Comparison of ENCODE assay signal across 19 cellular contexts in genomic region chr11:114818382-114818781, GRCh38.
DNase-seq lines count a peak whose midpoint lies in the region; TF ChIP-seq lines count a peak whose summit lies in the region.
"Had no signal": no experiment of that assay in that cellular context is flagged by ENCODE, and none has a peak within 500 bp of the region (broad histone marks: within the 10 kb centered on the region; RNA-seq: fewer than 3 reads in every experiment).

No MANE protein-coding gene starts in this region.

- CTCF ChIA-PET in activated CD4-positive, alpha-beta memory T cell treated with anti-CD3 and anti-CD28 coated beads for 36 hours (lab: Charles Lee) = no interaction called here

- H3K27ac ChIP-seq in VCaP (peak overlapping the region; percentile 18; the same call in 1 of the 2 replicates), endodermal cell (ENCODE audit: low read depth, low read length) (no peak overlapping the region), colonic mucosa (no peak overlapping the region)
- H3K27ac ChIP-seq: 22Rv1, A549, C4-2B had no signal

- TF ChIP-seq CTCF in VCaP (conservative IDR thresholded peaks at IDR 0.05) (no peak), endodermal cell (conservative IDR thresholded peaks at IDR 0.05) (no peak), colonic mucosa (IDR thresholded peaks at IDR 0.05) (no peak)

- H3K27me3 Mint-ChIP-seq in endodermal cell (ENCODE audit: insufficient read depth) = peaks cover 11% of the 10 kb centered on the region
- no peaks in the 10 kb centered on the region for H3K27me3 Mint-ChIP-seq in activated CD4-positive, alpha-beta memory T cell treated with anti-CD3 and anti-CD28 coated beads for 36 hours

- WGBS in endodermal cell (ENCODE audit: insufficient coverage in 1 of 2, insufficient read length in 1 of 2), 2 experiments = 79 to 80% methylated on average over 2 to 5 of the region's 6 CpGs

- H3K9me3 ChIP-seq in endodermal cell (ENCODE audit: control insufficient read depth, low read length) (peaks cover under 1% of the 10 kb centered on the region), colonic mucosa (no peaks in the 10 kb centered on the region)
- H3K9me3 ChIP-seq: A549, Caco-2 had no signal

- POLR2A ChIA-PET in activated CD4-positive, alpha-beta memory T cell treated with anti-CD3 and anti-CD28 coated beads for 36 hours (lab: Charles Lee) = no interaction called here

- H3K4me3 Mint-ChIP-seq in endodermal cell = no peak overlapping the region
- H3K4me3 Mint-ChIP-seq in activated CD4-positive, alpha-beta memory T cell treated with anti-CD3 and anti-CD28 coated beads for 36 hours = no peak overlapping the region
- H3K4me3 Mint-ChIP-seq: CD4-positive, alpha-beta T cell; IgD-negative memory B cell had no signal

- H3K4me1 ChIP-seq in endodermal cell (ENCODE audit: control insufficient read depth, insufficient read depth, low read length) = peaks cover 10% of the 10 kb centered on the region
- no peaks in the 10 kb centered on the region for H3K4me1 ChIP-seq in colonic mucosa
- H3K4me1 ChIP-seq: A549, Caco-2 had no signal

- no peaks in the 10 kb centered on the region for H3K36me3 ChIP-seq in endodermal cell (ENCODE audit: control insufficient read depth, insufficient read depth, low read length)
- H3K36me3 ChIP-seq in colonic mucosa = no peaks in the 10 kb centered on the region

- H3K27me3 ChIP-seq in endodermal cell (ENCODE audit: control insufficient read depth, insufficient read depth, low read length, poor library complexity, severe bottlenecking) (peaks cover 22% of the 10 kb centered on the region), colonic mucosa (no peaks in the 10 kb centered on the region)

- no peaks in the 10 kb centered on the region for H3K9me3 Mint-ChIP-seq in endodermal cell
- no peaks in the 10 kb centered on the region for H3K9me3 Mint-ChIP-seq in activated CD4-positive, alpha-beta memory T cell treated with anti-CD3 and anti-CD28 coated beads for 36 hours

- H3K4me3 ChIP-seq in endodermal cell (ENCODE audit: low read length) (no peak overlapping the region), colonic mucosa (no peak overlapping the region)
- H3K4me3 ChIP-seq: A549 had no signal

- DNase-seq in NCI-H82 (lab: John Stamatoyannopoulos, UW) (peak; percentile 23), NCI-H82 treated with DMSO at 0.1 percent for 48 hours (lab: John Stamatoyannopoulos, UW; ENCODE audit: unreplicated experiment) (no peak), endodermal cell (peak; percentile 22), putamen (ENCODE audit: low spot score) (peak; percentile 63), colonic mucosa (no peak)
- no peak for DNase-seq in activated CD4-positive, alpha-beta memory T cell treated with anti-CD3 and anti-CD28 coated beads for 36 hours
- DNase-seq in stimulated activated CD4-positive, alpha-beta T cell treated with anti-CD3 and anti-CD28 coated beads, Interleukin-4, amount 100 ng/mL, for 1 hour = no peak
- DNase-seq: AML-193; Caco-2; CD4-positive, alpha-beta T cell; DMS153; DMS79; GDM1; HCEC 1CT had no signal

- intact Hi-C loops in activated CD4-positive, alpha-beta memory T cell treated with anti-CD3 and anti-CD28 coated beads for 36 hours (cut with micrococcal nuclease) = no loop called here
- intact Hi-C loops in colonic mucosa (cut with DNase I) = no loop called here

- H3K36me3 Mint-ChIP-seq in endodermal cell (ENCODE audit: low read depth) = no peaks in the 10 kb centered on the region
- H3K36me3 Mint-ChIP-seq in activated CD4-positive, alpha-beta memory T cell treated with anti-CD3 and anti-CD28 coated beads for 36 hours = no peaks in the 10 kb centered on the region
- H3K36me3 Mint-ChIP-seq: IgD-negative memory B cell had no signal

- H3K9ac ChIP-seq in endodermal cell (ENCODE audit: extremely low read depth, low read length, poor library complexity, severe bottlenecking) (no peak overlapping the region), colonic mucosa (ENCODE audit: low read depth in 2 of 2, low read length in 2 of 2) (no peak overlapping the region)

- no peak overlapping the region for H3K27ac Mint-ChIP-seq in endodermal cell
- H3K27ac Mint-ChIP-seq in activated CD4-positive, alpha-beta memory T cell treated with anti-CD3 and anti-CD28 coated beads for 36 hours = no peak overlapping the region
- H3K27ac Mint-ChIP-seq: CD4-positive, alpha-beta T cell; IgD-negative memory B cell had no signal

- H3K4me1 Mint-ChIP-seq in endodermal cell = peaks cover 18% of the 10 kb centered on the region
- H3K4me1 Mint-ChIP-seq in activated CD4-positive, alpha-beta memory T cell treated with anti-CD3 and anti-CD28 coated beads for 36 hours (ENCODE audit: low read depth) = no peaks in the 10 kb centered on the region
- H3K4me1 Mint-ChIP-seq: IgD-negative memory B cell had no signal

Comparison
In these comparisons a context has a peak if more than half of its experiments do, and no peak if none do; other contexts are left out.
1. DNase-seq: peak in NCI-H82 (single experiment), endodermal cell (single experiment) and putamen (single experiment); none in NCI-H82 treated with DMSO at 0.1 percent for 48 hours (single experiment), activated CD4-positive, alpha-beta memory T cell treated with anti-CD3 and anti-CD28 coated beads for 36 hours (single experiment), stimulated activated CD4-positive, alpha-beta T cell treated with anti-CD3 and anti-CD28 coated beads, Interleukin-4, amount 100 ng/mL, for 1 hour (single experiment) and colonic mucosa (single experiment).